8 cellular contexts compared by ENCODE assay signal in genomic region chr19:1455336-1456120, GRCh38. TPM values are rescaled to one million over a fixed set of nuclear protein-coding genes. Genes with fewer than 3 reads are reported as not detected.
A peak's percentile ranks its signal among the peaks of the same experiment; 100 is the strongest.
DNase-seq lines count a peak whose midpoint lies in the region; ATAC-seq and TF ChIP-seq lines count a peak whose summit lies in the region.

No MANE protein-coding gene starts in this region.

- no peak overlapping the region for H3K27ac Mint-ChIP-seq in mesothelial cell of epicardium

- no peaks in the 10 kb centered on the region for H3K4me1 Mint-ChIP-seq in mesothelial cell of epicardium

- H3K4me3 ChIP-seq in A673 (ENCODE audit: low read depth, low read length, poor library complexity, severe bottlenecking), result no peak overlapping the region
- no peak overlapping the region for H3K4me3 ChIP-seq in GM12865 (ENCODE audit: low read depth, low read length)
- no peak overlapping the region for H3K4me3 ChIP-seq in right cardiac atrium (ENCODE audit: low read length)

- H3K27me3 Mint-ChIP-seq in mesothelial cell of epicardium (ENCODE audit: low read depth), result peaks cover 78% of the 10 kb centered on the region

- H3K9me3 Mint-ChIP-seq in mesothelial cell of epicardium, result no peaks in the 10 kb centered on the region

- ATAC-seq in right cardiac atrium, result peak; percentile 35 to 60

- CTCF ChIA-PET in A673 (lab: Charles Lee), result interaction anchor here (0.5 to 0.6 kb wide), 2 partner anchors 11 to 90 kb away, joined by 4 to 6 read pairs; no protein-coding TSS in a partner anchor

- H3K36me3 ChIP-seq in A673 (ENCODE audit: insufficient read depth, low read length, poor library complexity, severe bottlenecking), result no peaks in the 10 kb centered on the region

- WGBS in right cardiac atrium, result 4% methylated on average over 42 of the region's 42 CpGs

- DNase-seq in A673 (ENCODE audit: low spot score) (peak; percentile 77), GM12865 (ENCODE audit: low read depth) (peak; percentile 68), NCI-H82 treated with DMSO at 0.1 percent for 48 hours (lab: John Stamatoyannopoulos, UW; ENCODE audit: unreplicated experiment) (peak; percentile 41), right cardiac atrium (peak; percentile 56 to 77 (median 74)), mesothelial cell of epicardium (ENCODE audit: low spot score in 2 of 2, unreplicated experiment in 2 of 2) (no peak), NCI-H510A (lab: John Stamatoyannopoulos, UW) (no peak)
- DNase-seq in activated effector memory CD4-positive, alpha-beta T cell treated with anti-CD3 and anti-CD28 coated beads, Interleukin-2, amount 50 U/mL, for 16 hours, result peak; percentile 79
- peak; percentile 33 to 69 (median 56) for DNase-seq in stimulated activated naive CD4-positive, alpha-beta T cell (lab: John Stamatoyannopoulos, UW)

- intact Hi-C loops in A673 (cut with micrococcal nuclease; ENCODE audit: unreplicated experiment) (no loop called here), right cardiac atrium (cut with DNase I) (no loop called here)

- no TSS peak for BruUV-seq in A673 (replicated peaks; lab: Mats Ljungman, UMichigan)

- H3K9me3 ChIP-seq in A673 (ENCODE audit: low read depth, low read length, poor library complexity, severe bottlenecking) (no peaks in the 10 kb centered on the region), right cardiac atrium (ENCODE audit: control insufficient read depth, low read length) (no peaks in the 10 kb centered on the region)

- H3K4me1 ChIP-seq in A673 (ENCODE audit: insufficient read depth, low read length, poor library complexity, severe bottlenecking) (peaks cover 29% of the 10 kb centered on the region), right cardiac atrium (ENCODE audit: control insufficient read depth, insufficient read depth, low read length) (no peaks in the 10 kb centered on the region)

- POLR2A ChIA-PET in A673 (lab: Charles Lee; ENCODE audit: low non-redundant PET), result interaction anchor here (0.5 to 0.6 kb wide), 2 partner anchors 17 to 673 kb away, joined by 6 to 10 read pairs; no protein-coding TSS in a partner anchor

- TF ChIP-seq CTCF in A673 (conservative IDR thresholded peaks at IDR 0.05; ENCODE audit: low read depth, low read length) (no peak), GM12865 (IDR thresholded peaks at IDR 0.05; ENCODE audit: insufficient read depth, low read depth, low read length, missing control alignments) (no peak), mesothelial cell of epicardium (IDR thresholded peaks at IDR 0.05; ENCODE audit: unreplicated experiment) (no peak)

- H3K36me3 Mint-ChIP-seq in mesothelial cell of epicardium, result no peaks in the 10 kb centered on the region

- H3K27ac ChIP-seq in A673 (ENCODE audit: low read depth, low read length, poor library complexity, severe bottlenecking), result no peak overlapping the region
- no peak overlapping the region for H3K27ac ChIP-seq in right cardiac atrium (ENCODE audit: low read length)

- H3K4me3 Mint-ChIP-seq in mesothelial cell of epicardium, result no peak overlapping the region

- H3K27me3 ChIP-seq in A673 (replicated peaks; ENCODE audit: insufficient read depth, low read depth, low read length, poor library complexity), result peaks cover 21% of the 10 kb centered on the region
- H3K27me3 ChIP-seq in right cardiac atrium (ENCODE audit: control insufficient read depth, insufficient read depth), result no peaks in the 10 kb centered on the region

RNA-seq across cellular contexts. Expression of gene APC2, which starts 5.6 kb away (rescaled TPM):
- total RNA-seq in A673 (2021) (1.3 and 1.9 TPM in 2 replicates), right cardiac atrium (under 1 TPM; 0.45 to 0.88 (median 0.68) TPM), mesothelial cell of epicardium (2.3 to 2.8 TPM (median 2.4 TPM) in 3 replicates)
- 0.61 TPM for polyA plus RNA-seq in right cardiac atrium

RNA-seq across cellular contexts. Expression of gene RPS15, which starts 17.3 kb away (rescaled TPM):
- total RNA-seq in A673 (2021), result 1,685 and 1,696 TPM in 2 replicates
- 100 to 1,000 TPM; 635 to 772 (median 696) TPM for total RNA-seq in right cardiac atrium
- 1,857 TPM for polyA plus RNA-seq in right cardiac atrium
- 1,014 to 1,040 TPM (median 1,034 TPM) in 3 replicates for total RNA-seq in mesothelial cell of epicardium

RNA-seq across cellular contexts. Expression of gene C19orf25, which starts 23.5 kb away (rescaled TPM):
- total RNA-seq in A673 (2021) (35.0 and 37.1 TPM in 2 replicates), right cardiac atrium (10 to 100 TPM; 14.4 to 19.2 (median 18.1) TPM), mesothelial cell of epicardium (29.4 to 34.2 TPM (median 30.0 TPM) in 3 replicates)
- polyA plus RNA-seq in right cardiac atrium, result 23.6 TPM

RNA-seq across cellular contexts. Expression of gene PCSK4, which starts 34.6 kb away (rescaled TPM):
- 7.2 and 11.1 TPM in 2 replicates for total RNA-seq in A673 (2021)
- total RNA-seq in right cardiac atrium, result 1 to 10 TPM in 3 of 4 donors, under 1 TPM in 1; 0.33 to 2.4 (median 1.4) TPM
- 1.7 TPM for polyA plus RNA-seq in right cardiac atrium
- total RNA-seq in mesothelial cell of epicardium, result 20.9 to 24.0 TPM (median 22.6 TPM) in 3 replicates

RNA-seq across cellular contexts. Expression of gene REEP6, which starts 35.5 kb away (rescaled TPM):
- 4.7 and 6.8 TPM in 2 replicates for total RNA-seq in A673 (2021)
- 1 to 10 TPM; 1.1 to 1.8 (median 1.4) TPM for total RNA-seq in right cardiac atrium
- polyA plus RNA-seq in right cardiac atrium, result 7.5 TPM
- 3.6 to 3.9 TPM (median 3.8 TPM) in 3 replicates for total RNA-seq in mesothelial cell of epicardium

Comparison
In these comparisons a context has a peak if more than half of its experiments do, and no peak if none do; other contexts are left out.
1. DNase-seq: peak in A673 (single experiment), GM12865 (single experiment), NCI-H82 treated with DMSO at 0.1 percent for 48 hours (single experiment), activated effector memory CD4-positive, alpha-beta T cell treated with anti-CD3 and anti-CD28 coated beads, Interleukin-2, amount 50 U/mL, for 16 hours (single experiment), right cardiac atrium (3 of 3) and stimulated activated naive CD4-positive, alpha-beta T cell (6 of 6); none in mesothelial cell of epicardium (0 of 2) and NCI-H510A (single experiment).